ENCODE assay signal across 10 cellular contexts in the genomic region with DNA sequence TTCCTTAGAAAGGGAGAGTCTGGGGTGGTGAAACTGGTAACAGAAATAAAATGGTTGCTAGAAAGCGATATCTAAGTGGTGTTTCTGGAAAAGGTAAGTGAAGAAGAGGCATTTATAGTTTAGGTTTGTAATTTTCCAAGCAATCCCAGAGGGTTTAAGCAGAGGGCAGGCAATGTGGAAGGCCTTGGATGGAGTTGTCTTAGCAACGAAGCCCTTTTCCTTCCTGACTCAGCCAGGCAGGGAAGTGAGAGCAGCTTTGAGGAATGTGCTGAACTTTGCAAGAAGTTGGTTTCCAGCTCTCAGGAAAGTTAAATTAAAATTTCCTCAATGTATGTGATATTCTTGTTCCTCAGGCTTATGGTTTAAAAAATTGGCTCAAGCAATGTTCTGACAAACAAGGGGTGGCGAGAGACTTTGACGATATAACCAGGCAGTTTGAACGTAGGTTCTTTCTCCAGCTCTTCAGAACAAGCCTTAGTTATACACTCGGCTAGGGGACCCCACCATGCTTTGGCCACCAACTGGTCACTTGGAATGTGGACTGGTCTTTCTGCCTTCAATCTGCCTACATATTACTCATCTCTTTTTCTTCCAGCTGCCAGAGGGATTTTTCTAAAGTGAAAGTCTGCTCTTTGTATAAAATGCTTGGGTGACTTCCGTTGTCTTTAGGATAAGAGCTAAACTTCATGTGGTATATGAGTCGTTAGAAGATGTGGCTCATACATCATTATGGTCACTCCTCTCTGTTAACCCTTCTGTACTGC.
DNase-seq lines count a peak whose midpoint lies in the region; ATAC-seq and TF ChIP-seq lines count a peak whose summit lies in the region.
"Had no signal": no experiment of that assay in that cellular context is flagged by ENCODE, and none has a peak within 500 bp of the region (broad histone marks: within the 10 kb centered on the region; RNA-seq: fewer than 3 reads in every experiment).

No MANE protein-coding gene starts in this region.

- H3K36me3 Mint-ChIP-seq in activated CD4-positive, alpha-beta T cell treated with anti-CD3 and anti-CD28 coated beads, Interleukin-2, amount 10 ng/mL, durations not matched to agents 7 days and 5 days (ENCODE audit: low read depth): no peaks in the 10 kb centered on the region

- DNase-seq in A172 (ENCODE audit: low spot score): peak; percentile 75
- peak; percentile 58 for DNase-seq in NCI-H69 (lab: John Stamatoyannopoulos, UW)
- no peak for DNase-seq in right lobe of liver
- DNase-seq in COLO668 (lab: John Stamatoyannopoulos, UW; ENCODE audit: unreplicated experiment): no peak
- DNase-seq in GM20000 (ENCODE audit: low spot score): no peak
- no peak for DNase-seq in stimulated activated naive CD4-positive, alpha-beta T cell (lab: John Stamatoyannopoulos, UW)
- no peak for DNase-seq in activated CD4-positive, alpha-beta T cell treated with anti-CD3 and anti-CD28 coated beads, Interleukin-2, amount 10 ng/mL, durations not matched to agents 7 days and 5 days
- DNase-seq: BE2C, pancreas had no signal

- H3K4me1 ChIP-seq in ectodermal cell (ENCODE audit: control insufficient read depth, insufficient read depth, low read length) (no peaks in the 10 kb centered on the region), right lobe of liver (peaks cover 0 to 7% (median 3%) of the 10 kb centered on the region in 4 donors)
- H3K4me1 ChIP-seq: BE2C, pancreas had no signal

- no peak for TF ChIP-seq POLR2A in right lobe of liver (IDR thresholded peaks at IDR 0.05)

- H3K4me3 ChIP-seq in ectodermal cell (ENCODE audit: insufficient read depth, low read depth, low read length) (no peak overlapping the region), right lobe of liver (no peak overlapping the region)
- H3K4me3 ChIP-seq: pancreas had no signal

- TF ChIP-seq CTCF in right lobe of liver (IDR thresholded peaks at IDR 0.05) (no peak), GM20000 (IDR thresholded peaks at IDR 0.05; ENCODE audit: extremely low read depth, missing control alignments) (no peak)

- WGBS in ectodermal cell, 2 experiments: 82 to 88% methylated on average over 8 of the region's 8 CpGs
- 61% methylated on average over 6 of the region's 8 CpGs for WGBS in right lobe of liver (ENCODE audit: insufficient coverage, low coverage, low lambda C conversion rate, missing lambda C conversion rate)

- no peak overlapping the region for H3K4me3 Mint-ChIP-seq in activated CD4-positive, alpha-beta T cell treated with anti-CD3 and anti-CD28 coated beads, Interleukin-2, amount 10 ng/mL, durations not matched to agents 7 days and 5 days

- H3K27me3 Mint-ChIP-seq in activated CD4-positive, alpha-beta T cell treated with anti-CD3 and anti-CD28 coated beads, Interleukin-2, amount 10 ng/mL, durations not matched to agents 7 days and 5 days: peaks cover 2% of the 10 kb centered on the region

- peak overlapping the region; percentile 16 for H3K27ac ChIP-seq in ectodermal cell (ENCODE audit: insufficient read depth, low read depth, low read length, poor library complexity, severe bottlenecking)
- peak overlapping the region in 1 of 3 donors; percentile 39 for H3K27ac ChIP-seq in right lobe of liver
- H3K27ac ChIP-seq: pancreas had no signal

- H3K9me3 Mint-ChIP-seq in activated CD4-positive, alpha-beta T cell treated with anti-CD3 and anti-CD28 coated beads, Interleukin-2, amount 10 ng/mL, durations not matched to agents 7 days and 5 days: no peaks in the 10 kb centered on the region

- H3K9me3 ChIP-seq in ectodermal cell (ENCODE audit: control insufficient read depth, low read length): no peaks in the 10 kb centered on the region
- H3K9me3 ChIP-seq in right lobe of liver: no peaks in the 10 kb centered on the region
- H3K9me3 ChIP-seq: BE2C, pancreas had no signal

- intact Hi-C loops in right lobe of liver (cut with DNase I): no loop called here

- POLR2A ChIA-PET in activated CD4-positive, alpha-beta T cell treated with anti-CD3 and anti-CD28 coated beads, Interleukin-2, amount 10 ng/mL, durations not matched to agents 7 days and 5 days (lab: Charles Lee): no interaction called here

- no peak overlapping the region for H3K27ac Mint-ChIP-seq in activated CD4-positive, alpha-beta T cell treated with anti-CD3 and anti-CD28 coated beads, Interleukin-2, amount 10 ng/mL, durations not matched to agents 7 days and 5 days

- peak; percentile 72 to 90 (median 82) for ATAC-seq in right lobe of liver

- CTCF ChIA-PET in activated CD4-positive, alpha-beta T cell treated with anti-CD3 and anti-CD28 coated beads, Interleukin-2, amount 10 ng/mL, durations not matched to agents 7 days and 5 days (lab: Charles Lee): interaction anchor here (1.0 kb wide), 1 partner anchor 639 kb away, joined by 3 read pairs; no protein-coding TSS in a partner anchor

- no peaks in the 10 kb centered on the region for H3K27me3 ChIP-seq in ectodermal cell (ENCODE audit: control insufficient read depth, insufficient read depth, low read length, poor library complexity, severe bottlenecking)
- H3K27me3 ChIP-seq in right lobe of liver: no peaks in the 10 kb centered on the region
- H3K27me3 ChIP-seq: BE2C, pancreas had no signal

- no peaks in the 10 kb centered on the region for H3K36me3 ChIP-seq in ectodermal cell (ENCODE audit: control insufficient read depth, insufficient read depth, low read length)
- H3K36me3 ChIP-seq in right lobe of liver: no peaks in the 10 kb centered on the region
- H3K36me3 ChIP-seq: BE2C, pancreas had no signal

- H3K4me1 Mint-ChIP-seq in activated CD4-positive, alpha-beta T cell treated with anti-CD3 and anti-CD28 coated beads, Interleukin-2, amount 10 ng/mL, durations not matched to agents 7 days and 5 days: no peaks in the 10 kb centered on the region

Comparison
In these comparisons a context has a peak if more than half of its experiments do, and no peak if none do; other contexts are left out.
1. DNase-seq: peak in A172 (single experiment) and NCI-H69 (single experiment); none in right lobe of liver (0 of 3), COLO668 (single experiment), GM20000 (single experiment), stimulated activated naive CD4-positive, alpha-beta T cell (0 of 6) and activated CD4-positive, alpha-beta T cell treated with anti-CD3 and anti-CD28 coated beads, Interleukin-2, amount 10 ng/mL, durations not matched to agents 7 days and 5 days (single experiment).